ENCODE assay signal across 9 cellular contexts in genomic region chr3:190222360-190222759, GRCh38.
"Had no signal": no experiment of that assay in that cellular context is flagged by ENCODE, and none has a peak within 500 bp of the region (broad histone marks: within the 10 kb centered on the region; RNA-seq: fewer than 3 reads in every experiment).

No MANE protein-coding gene starts in this region.

- H3K36me3 ChIP-seq: HAP-1 had no signal

- H3K27ac ChIP-seq: GM23248 had no signal

- ATAC-seq: GM23338, HCT116 had no signal

- H3K9me3 ChIP-seq: HAP-1 had no signal

- H3K4me1 ChIP-seq: HAP-1 had no signal

- DNase-seq: GM23248, GOT3, H7, H9, HCEC 1CT, HFFc6 had no signal

- H3K4me3 ChIP-seq: GM23248, GM23338, HAP-1 had no signal
